2 cellular contexts compared by ENCODE assay signal in the genomic region with DNA sequence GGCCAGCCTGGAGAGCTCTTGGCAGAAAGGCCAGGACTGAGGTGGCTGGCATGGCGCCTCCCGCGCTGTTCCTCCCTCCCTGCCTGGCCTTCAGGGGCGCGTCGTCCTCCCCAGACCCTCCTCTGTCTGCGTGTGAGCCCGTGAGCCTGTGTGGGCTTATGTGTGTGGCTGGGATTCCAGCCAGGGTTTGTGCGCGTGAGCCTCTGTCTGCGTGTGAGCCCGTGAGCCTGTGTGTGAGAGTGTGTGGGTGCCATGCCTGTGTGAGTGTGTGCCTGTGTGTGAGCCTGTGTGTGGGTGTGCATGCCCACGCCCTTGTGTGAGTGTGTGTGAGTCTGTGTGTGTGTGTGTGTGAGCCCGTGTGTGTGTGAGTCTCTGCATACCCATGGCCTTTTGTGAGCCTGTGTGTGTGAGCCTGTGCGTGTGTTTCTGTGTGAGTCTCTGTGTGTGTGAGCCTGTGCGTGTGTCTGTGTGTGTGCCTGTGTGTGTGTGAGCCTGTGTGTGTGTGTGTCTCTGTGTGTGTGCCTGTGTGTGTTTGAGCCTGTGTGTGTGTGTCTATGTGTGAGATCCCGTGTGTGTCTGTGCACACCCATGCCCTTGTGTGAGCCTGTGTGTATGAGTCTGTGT.
TF ChIP-seq lines count a peak whose summit lies in the region.

No MANE protein-coding gene starts in this region.

TF ChIP-seq in HepG2, 621 proteins besides CTCF, POLR2A, EP300 and RAD21 (continued from another document and continues in another):
- TF ChIP-seq SNAI1 (CRISPR knock-in tag; IDR thresholded peaks at IDR 0.05; ENCODE audit: borderline replicate concordance): no peak
- 0 out of 2 replicates have a peak, but pooled peaks have one; percentile 44 for TF ChIP-seq NBN (conservative IDR thresholded peaks at IDR 0.05)
- TF ChIP-seq, protein P1, sequence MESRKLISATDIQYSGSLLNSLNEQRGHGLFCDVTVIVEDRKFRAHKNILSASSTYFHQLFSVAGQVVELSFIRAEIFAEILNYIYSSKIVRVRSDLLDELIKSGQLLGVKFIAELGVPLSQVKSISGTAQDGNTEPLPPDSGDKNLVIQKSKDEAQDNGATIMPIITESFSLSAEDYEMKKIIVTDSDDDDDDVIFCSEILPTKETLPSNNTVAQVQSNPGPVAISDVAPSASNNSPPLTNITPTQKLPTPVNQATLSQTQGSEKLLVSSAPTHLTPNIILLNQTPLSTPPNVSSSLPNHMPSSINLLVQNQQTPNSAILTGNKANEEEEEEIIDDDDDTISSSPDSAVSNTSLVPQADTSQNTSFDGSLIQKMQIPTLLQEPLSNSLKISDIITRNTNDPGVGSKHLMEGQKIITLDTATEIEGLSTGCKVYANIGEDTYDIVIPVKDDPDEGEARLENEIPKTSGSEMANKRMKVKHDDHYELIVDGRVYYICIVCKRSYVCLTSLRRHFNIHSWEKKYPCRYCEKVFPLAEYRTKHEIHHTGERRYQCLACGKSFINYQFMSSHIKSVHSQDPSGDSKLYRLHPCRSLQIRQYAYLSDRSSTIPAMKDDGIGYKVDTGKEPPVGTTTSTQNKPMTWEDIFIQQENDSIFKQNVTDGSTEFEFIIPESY (CRISPR knock-in tag; IDR thresholded peaks at IDR 0.05): 0 out of 2 replicates have a peak, but pooled peaks have one; percentile 10
- peak; percentile 60 for TF ChIP-seq ZNF282 (IDR thresholded peaks at IDR 0.05; ENCODE audit: partially characterized antibody)
- TF ChIP-seq KDM5B (CRISPR knock-in tag; IDR thresholded peaks at IDR 0.05; ENCODE audit: borderline replicate concordance): no peak
- TF ChIP-seq ETV6 (CRISPR knock-in tag; conservative IDR thresholded peaks at IDR 0.05): no peak
- TF ChIP-seq SP2 (CRISPR knock-in tag; IDR thresholded peaks at IDR 0.05): no peak
- no peak for TF ChIP-seq NR2F2 (IDR thresholded peaks at IDR 0.05; ENCODE audit: borderline replicate concordance, low read depth)
- TF ChIP-seq ZSCAN30 (CRISPR knock-in tag; IDR thresholded peaks at IDR 0.05): no peak
- peak; percentile 60; the same call in 1 of the 2 replicates for TF ChIP-seq SP1 (IDR thresholded peaks at IDR 0.05)
- no peak for TF ChIP-seq SP1 (CRISPR knock-in tag; IDR thresholded peaks at IDR 0.05)
- 0 out of 2 replicates have a peak, but pooled peaks have one; percentile 1 for TF ChIP-seq RBFOX2 (IDR thresholded peaks at IDR 0.05; ENCODE audit: low read depth, low read length)
- 0 out of 2 replicates have a peak, but pooled peaks have one; percentile 14 for TF ChIP-seq PCBP1 (IDR thresholded peaks at IDR 0.05; ENCODE audit: borderline replicate concordance, low read depth, low read length)
- no peak for TF ChIP-seq SAP130 (CRISPR knock-in tag; IDR thresholded peaks at IDR 0.05; ENCODE audit: low read depth)
- TF ChIP-seq ZFAT (CRISPR knock-in tag; conservative IDR thresholded peaks at IDR 0.05): no peak
- TF ChIP-seq, protein P2, sequence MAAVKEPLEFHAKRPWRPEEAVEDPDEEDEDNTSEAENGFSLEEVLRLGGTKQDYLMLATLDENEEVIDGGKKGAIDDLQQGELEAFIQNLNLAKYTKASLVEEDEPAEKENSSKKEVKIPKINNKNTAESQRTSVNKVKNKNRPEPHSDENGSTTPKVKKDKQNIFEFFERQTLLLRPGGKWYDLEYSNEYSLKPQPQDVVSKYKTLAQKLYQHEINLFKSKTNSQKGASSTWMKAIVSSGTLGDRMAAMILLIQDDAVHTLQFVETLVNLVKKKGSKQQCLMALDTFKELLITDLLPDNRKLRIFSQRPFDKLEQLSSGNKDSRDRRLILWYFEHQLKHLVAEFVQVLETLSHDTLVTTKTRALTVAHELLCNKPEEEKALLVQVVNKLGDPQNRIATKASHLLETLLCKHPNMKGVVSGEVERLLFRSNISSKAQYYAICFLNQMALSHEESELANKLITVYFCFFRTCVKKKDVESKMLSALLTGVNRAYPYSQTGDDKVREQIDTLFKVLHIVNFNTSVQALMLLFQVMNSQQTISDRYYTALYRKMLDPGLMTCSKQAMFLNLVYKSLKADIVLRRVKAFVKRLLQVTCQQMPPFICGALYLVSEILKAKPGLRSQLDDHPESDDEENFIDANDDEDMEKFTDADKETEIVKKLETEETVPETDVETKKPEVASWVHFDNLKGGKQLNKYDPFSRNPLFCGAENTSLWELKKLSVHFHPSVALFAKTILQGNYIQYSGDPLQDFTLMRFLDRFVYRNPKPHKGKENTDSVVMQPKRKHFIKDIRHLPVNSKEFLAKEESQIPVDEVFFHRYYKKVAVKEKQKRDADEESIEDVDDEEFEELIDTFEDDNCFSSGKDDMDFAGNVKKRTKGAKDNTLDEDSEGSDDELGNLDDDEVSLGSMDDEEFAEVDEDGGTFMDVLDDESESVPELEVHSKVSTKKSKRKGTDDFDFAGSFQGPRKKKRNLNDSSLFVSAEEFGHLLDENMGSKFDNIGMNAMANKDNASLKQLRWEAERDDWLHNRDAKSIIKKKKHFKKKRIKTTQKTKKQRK (IDR thresholded peaks at IDR 0.05; ENCODE audit: low read length): no peak
- TF ChIP-seq, protein P3, sequence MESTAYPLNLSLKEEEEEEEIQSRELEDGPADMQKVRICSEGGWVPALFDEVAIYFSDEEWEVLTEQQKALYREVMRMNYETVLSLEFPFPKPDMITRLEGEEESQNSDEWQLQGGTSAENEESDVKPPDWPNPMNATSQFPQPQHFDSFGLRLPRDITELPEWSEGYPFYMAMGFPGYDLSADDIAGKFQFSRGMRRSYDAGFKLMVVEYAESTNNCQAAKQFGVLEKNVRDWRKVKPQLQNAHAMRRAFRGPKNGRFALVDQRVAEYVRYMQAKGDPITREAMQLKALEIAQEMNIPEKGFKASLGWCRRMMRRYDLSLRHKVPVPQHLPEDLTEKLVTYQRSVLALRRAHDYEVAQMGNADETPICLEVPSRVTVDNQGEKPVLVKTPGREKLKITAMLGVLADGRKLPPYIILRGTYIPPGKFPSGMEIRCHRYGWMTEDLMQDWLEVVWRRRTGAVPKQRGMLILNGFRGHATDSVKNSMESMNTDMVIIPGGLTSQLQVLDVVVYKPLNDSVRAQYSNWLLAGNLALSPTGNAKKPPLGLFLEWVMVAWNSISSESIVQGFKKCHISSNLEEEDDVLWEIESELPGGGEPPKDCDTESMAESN (CRISPR knock-in tag; conservative IDR thresholded peaks at IDR 0.05): no peak
- no peak for TF ChIP-seq ZNF747 (CRISPR knock-in tag; IDR thresholded peaks at IDR 0.05; ENCODE audit: borderline replicate concordance)
- no peak for TF ChIP-seq ZNF160 (CRISPR knock-in tag; IDR thresholded peaks at IDR 0.05)
- no peak for TF ChIP-seq ETV5 (CRISPR knock-in tag; IDR thresholded peaks at IDR 0.05; ENCODE audit: borderline replicate concordance)
- TF ChIP-seq MAFG (CRISPR knock-in tag; IDR thresholded peaks at IDR 0.05): no peak
- TF ChIP-seq ZNF772 (CRISPR knock-in tag; IDR thresholded peaks at IDR 0.05): no peak
- TF ChIP-seq IKZF1 (IDR thresholded peaks at IDR 0.05): 0 out of 2 replicates have a peak, but pooled peaks have one; percentile 68
- 0 out of 2 replicates have a peak, but pooled peaks have one; percentile 49 for TF ChIP-seq CHCHD3 (CRISPR knock-in tag; IDR thresholded peaks at IDR 0.05)
- no peak for TF ChIP-seq ERF (CRISPR knock-in tag; IDR thresholded peaks at IDR 0.05)
- no peak for TF ChIP-seq MED1 (CRISPR knock-in tag; IDR thresholded peaks at IDR 0.05)
- TF ChIP-seq FOXP1 (IDR thresholded peaks at IDR 0.05): 0 out of 2 replicates have a peak, but pooled peaks have one; percentile 34
- TF ChIP-seq FOXP1 (CRISPR knock-in tag; IDR thresholded peaks at IDR 0.05): no peak
- no peak for TF ChIP-seq POLR2AphosphoS2 (IDR thresholded peaks at IDR 0.05; ENCODE audit: low read depth, low read length)
- no peak for TF ChIP-seq ZNF260 (CRISPR knock-in tag; IDR thresholded peaks at IDR 0.05; ENCODE audit: borderline replicate concordance, low read depth)
- no peak for TF ChIP-seq ZC3H13 (CRISPR knock-in tag; IDR thresholded peaks at IDR 0.05)

TF ChIP-seq in SK-N-SH treated with all-trans-retinoic acid at 6 μM for 48 hours, 23 proteins besides CTCF, POLR2A, EP300 and RAD21:
- TF ChIP-seq, protein P4, sequence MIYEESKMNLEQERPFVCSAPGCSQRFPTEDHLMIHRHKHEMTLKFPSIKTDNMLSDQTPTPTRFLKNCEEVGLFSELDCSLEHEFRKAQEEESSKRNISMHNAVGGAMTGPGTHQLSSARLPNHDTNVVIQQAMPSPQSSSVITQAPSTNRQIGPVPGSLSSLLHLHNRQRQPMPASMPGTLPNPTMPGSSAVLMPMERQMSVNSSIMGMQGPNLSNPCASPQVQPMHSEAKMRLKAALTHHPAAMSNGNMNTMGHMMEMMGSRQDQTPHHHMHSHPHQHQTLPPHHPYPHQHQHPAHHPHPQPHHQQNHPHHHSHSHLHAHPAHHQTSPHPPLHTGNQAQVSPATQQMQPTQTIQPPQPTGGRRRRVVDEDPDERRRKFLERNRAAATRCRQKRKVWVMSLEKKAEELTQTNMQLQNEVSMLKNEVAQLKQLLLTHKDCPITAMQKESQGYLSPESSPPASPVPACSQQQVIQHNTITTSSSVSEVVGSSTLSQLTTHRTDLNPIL (CRISPR knock-in tag; IDR thresholded peaks at IDR 0.05; ENCODE audit: low read depth): no peak
- TF ChIP-seq ZNF565 (CRISPR knock-in tag; conservative IDR thresholded peaks at IDR 0.05; ENCODE audit: low read depth) (no peak), ARNTL (CRISPR knock-in tag; IDR thresholded peaks at IDR 0.05; ENCODE audit: borderline replicate concordance, low read depth) (no peak)
- TF ChIP-seq, protein P5, sequence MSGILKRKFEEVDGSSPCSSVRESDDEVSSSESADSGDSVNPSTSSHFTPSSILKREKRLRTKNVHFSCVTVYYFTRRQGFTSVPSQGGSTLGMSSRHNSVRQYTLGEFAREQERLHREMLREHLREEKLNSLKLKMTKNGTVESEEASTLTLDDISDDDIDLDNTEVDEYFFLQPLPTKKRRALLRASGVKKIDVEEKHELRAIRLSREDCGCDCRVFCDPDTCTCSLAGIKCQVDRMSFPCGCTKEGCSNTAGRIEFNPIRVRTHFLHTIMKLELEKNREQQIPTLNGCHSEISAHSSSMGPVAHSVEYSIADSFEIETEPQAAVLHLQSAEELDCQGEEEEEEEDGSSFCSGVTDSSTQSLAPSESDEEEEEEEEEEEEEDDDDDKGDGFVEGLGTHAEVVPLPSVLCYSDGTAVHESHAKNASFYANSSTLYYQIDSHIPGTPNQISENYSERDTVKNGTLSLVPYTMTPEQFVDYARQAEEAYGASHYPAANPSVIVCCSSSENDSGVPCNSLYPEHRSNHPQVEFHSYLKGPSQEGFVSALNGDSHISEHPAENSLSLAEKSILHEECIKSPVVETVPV (CRISPR knock-in tag; IDR thresholded peaks at IDR 0.05): no peak
- TF ChIP-seq, protein P6, sequence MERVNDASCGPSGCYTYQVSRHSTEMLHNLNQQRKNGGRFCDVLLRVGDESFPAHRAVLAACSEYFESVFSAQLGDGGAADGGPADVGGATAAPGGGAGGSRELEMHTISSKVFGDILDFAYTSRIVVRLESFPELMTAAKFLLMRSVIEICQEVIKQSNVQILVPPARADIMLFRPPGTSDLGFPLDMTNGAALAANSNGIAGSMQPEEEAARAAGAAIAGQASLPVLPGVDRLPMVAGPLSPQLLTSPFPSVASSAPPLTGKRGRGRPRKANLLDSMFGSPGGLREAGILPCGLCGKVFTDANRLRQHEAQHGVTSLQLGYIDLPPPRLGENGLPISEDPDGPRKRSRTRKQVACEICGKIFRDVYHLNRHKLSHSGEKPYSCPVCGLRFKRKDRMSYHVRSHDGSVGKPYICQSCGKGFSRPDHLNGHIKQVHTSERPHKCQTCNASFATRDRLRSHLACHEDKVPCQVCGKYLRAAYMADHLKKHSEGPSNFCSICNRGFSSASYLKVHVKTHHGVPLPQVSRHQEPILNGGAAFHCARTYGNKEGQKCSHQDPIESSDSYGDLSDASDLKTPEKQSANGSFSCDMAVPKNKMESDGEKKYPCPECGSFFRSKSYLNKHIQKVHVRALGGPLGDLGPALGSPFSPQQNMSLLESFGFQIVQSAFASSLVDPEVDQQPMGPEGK (CRISPR knock-in tag; IDR thresholded peaks at IDR 0.05; ENCODE audit: borderline replicate concordance): no peak
- TF ChIP-seq, protein P7, sequence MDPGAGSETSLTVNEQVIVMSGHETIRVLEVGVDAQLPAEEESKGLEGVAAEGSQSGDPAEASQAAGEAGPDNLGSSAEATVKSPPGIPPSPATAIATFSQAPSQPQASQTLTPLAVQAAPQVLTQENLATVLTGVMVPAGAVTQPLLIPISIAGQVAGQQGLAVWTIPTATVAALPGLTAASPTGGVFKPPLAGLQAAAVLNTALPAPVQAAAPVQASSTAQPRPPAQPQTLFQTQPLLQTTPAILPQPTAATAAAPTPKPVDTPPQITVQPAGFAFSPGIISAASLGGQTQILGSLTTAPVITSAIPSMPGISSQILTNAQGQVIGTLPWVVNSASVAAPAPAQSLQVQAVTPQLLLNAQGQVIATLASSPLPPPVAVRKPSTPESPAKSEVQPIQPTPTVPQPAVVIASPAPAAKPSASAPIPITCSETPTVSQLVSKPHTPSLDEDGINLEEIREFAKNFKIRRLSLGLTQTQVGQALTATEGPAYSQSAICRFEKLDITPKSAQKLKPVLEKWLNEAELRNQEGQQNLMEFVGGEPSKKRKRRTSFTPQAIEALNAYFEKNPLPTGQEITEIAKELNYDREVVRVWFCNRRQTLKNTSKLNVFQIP (CRISPR knock-in tag; IDR thresholded peaks at IDR 0.05; ENCODE audit: borderline replicate concordance, low read depth): no peak
